25 cellular contexts compared by ENCODE assay signal in the genomic region with DNA sequence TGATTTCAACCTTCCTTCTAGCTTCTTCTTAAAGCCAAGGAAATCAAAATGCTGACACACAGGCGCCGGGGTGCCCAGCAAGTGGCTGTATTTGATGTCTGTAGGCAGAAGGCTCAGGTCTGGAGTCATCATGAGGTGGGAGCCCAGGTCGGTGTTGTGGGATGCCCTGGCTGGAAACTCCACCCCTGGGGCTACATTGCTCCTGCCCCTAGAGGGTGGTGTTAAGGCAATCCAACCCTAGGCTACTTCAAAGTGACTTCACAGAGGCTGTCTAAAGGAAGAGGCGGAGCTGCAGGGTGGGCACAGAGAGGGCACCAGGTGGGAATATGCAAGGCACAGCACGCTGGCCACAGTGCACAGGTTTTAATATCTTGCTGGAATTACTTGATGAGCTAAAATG.
"Had no signal": no experiment of that assay in that cellular context is flagged by ENCODE, and none has a peak within 500 bp of the region (broad histone marks: within the 10 kb centered on the region; RNA-seq: fewer than 3 reads in every experiment).

No MANE protein-coding gene starts in this region.

- H3K4me1 ChIP-seq: adrenal gland, body of pancreas, gastroesophageal sphincter, neural progenitor cell, suprapubic skin, tibial artery, upper lobe of right lung had no signal

- H3K79me2 ChIP-seq: hepatocyte had no signal

- H3K4me3 ChIP-seq: adrenal gland, body of pancreas, coronary artery, dorsolateral prefrontal cortex, gastroesophageal sphincter, hepatocyte, neural progenitor cell, suprapubic skin, tibial artery, upper lobe of right lung had no signal

- H3K4me3 Mint-ChIP-seq: activated naive CD8-positive, alpha-beta T cell treated with anti-CD3 and anti-CD28 coated beads for 36 hours; naive thymus-derived CD4-positive, alpha-beta T cell; neural progenitor cell; T-helper 2 cell treated with Interferon-gamma antibody and Interleukin-4, amounts not matched to agents 5 μg/mL and 100 μg/mL, for 36 hours had no signal

- H2AFZ ChIP-seq: hepatocyte, neural progenitor cell had no signal

- H3K9ac ChIP-seq: neural progenitor cell had no signal

- H3K27ac Mint-ChIP-seq: activated naive CD8-positive, alpha-beta T cell treated with anti-CD3 and anti-CD28 coated beads for 36 hours; naive thymus-derived CD4-positive, alpha-beta T cell; neural progenitor cell; T-helper 2 cell treated with Interferon-gamma antibody and Interleukin-4, amounts not matched to agents 5 μg/mL and 100 μg/mL, for 36 hours had no signal

- H3K4me1 Mint-ChIP-seq: activated naive CD8-positive, alpha-beta T cell treated with anti-CD3 and anti-CD28 coated beads for 36 hours; naive thymus-derived CD4-positive, alpha-beta T cell had no signal

- H3K27me3 ChIP-seq: adrenal gland, body of pancreas, dorsolateral prefrontal cortex, hepatocyte, neural progenitor cell, suprapubic skin, tibial artery, upper lobe of right lung had no signal

- H3K27ac ChIP-seq: adrenal gland, body of pancreas, coronary artery, dorsolateral prefrontal cortex, gastroesophageal sphincter, hepatocyte, neural progenitor cell, suprapubic skin, tibial artery, upper lobe of right lung had no signal

- H3K36me3 ChIP-seq: adrenal gland, gastroesophageal sphincter, neural progenitor cell, suprapubic skin, tibial artery, upper lobe of right lung had no signal

- ATAC-seq: body of pancreas; gastroesophageal sphincter; naive thymus-derived CD4-positive, alpha-beta T cell; right cardiac atrium; upper lobe of right lung had no signal

- H3K9me3 ChIP-seq: adrenal gland, body of pancreas, gastroesophageal sphincter, suprapubic skin, tibial artery, upper lobe of right lung had no signal

- H3K9me3 Mint-ChIP-seq: activated naive CD8-positive, alpha-beta T cell treated with anti-CD3 and anti-CD28 coated beads for 36 hours; neural progenitor cell; T-helper 2 cell treated with Interferon-gamma antibody and Interleukin-4, amounts not matched to agents 5 μg/mL and 100 μg/mL, for 36 hours had no signal

- DNase-seq: activated CD4-positive, alpha-beta T cell treated with anti-CD3 and anti-CD28 coated beads for 4 hours; activated CD4-positive, alpha-beta T cell treated with anti-CD3 and anti-CD28 coated beads, Interleukin-2, amount 50 U/mL, for 4 hours; activated effector memory CD4-positive, alpha-beta T cell treated with Interleukin-2 at 50 U/mL for 16 hours; activated naive CD4-positive, alpha-beta T cell treated with Interleukin-2 at 50 U/mL for 16 hours; activated naive CD8-positive, alpha-beta T cell treated with anti-CD3 and anti-CD28 coated beads for 36 hours; adrenal gland; aorta; body of pancreas; dorsolateral prefrontal cortex; effector memory CD4-positive, alpha-beta T cell; erythroblast; midbrain; naive thymus-derived CD4-positive, alpha-beta T cell; posterior cingulate gyrus; right cardiac atrium; stimulated activated CD4-positive, alpha-beta T cell treated with anti-CD3 and anti-CD28 coated beads, Interleukin-15, amount 100 ng/mL, for 24 hours; stimulated activated naive CD4-positive, alpha-beta T cell; tibial artery; upper lobe of right lung had no signal

- H3K4me2 ChIP-seq: hepatocyte, neural progenitor cell had no signal

- H3K36me3 Mint-ChIP-seq: neural progenitor cell had no signal
